ENCODE assay signal across 35 cellular contexts in the genomic region with DNA sequence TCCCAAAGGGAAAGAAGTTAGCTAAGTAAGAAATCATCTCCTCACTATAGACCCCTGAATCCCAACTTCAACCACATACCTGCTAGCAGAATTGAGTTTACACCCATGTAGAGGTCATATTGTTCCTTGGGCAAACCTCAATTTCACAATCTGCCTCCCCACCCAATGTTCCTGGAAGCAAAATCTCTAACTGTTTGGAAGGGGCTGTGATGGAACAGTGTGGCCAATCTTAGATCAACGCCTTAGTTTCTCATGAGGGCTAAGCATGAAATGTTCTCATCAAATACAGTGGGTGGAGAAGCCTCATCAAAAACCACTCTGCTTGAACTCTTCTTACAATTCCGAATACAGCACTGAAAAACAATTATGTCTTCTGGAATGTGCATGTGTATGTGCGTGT.
DNase-seq lines count a peak whose midpoint lies in the region; ATAC-seq and TF ChIP-seq lines count a peak whose summit lies in the region.
"Had no signal": no experiment of that assay in that cellular context is flagged by ENCODE, and none has a peak within 500 bp of the region (broad histone marks: within the 10 kb centered on the region; RNA-seq: fewer than 3 reads in every experiment).

No MANE protein-coding gene starts in this region.

- H3K4me3 ChIP-seq in endodermal cell (ENCODE audit: low read length) (no peak overlapping the region), gastroesophageal sphincter (no peak overlapping the region), SJCRH30 (no peak overlapping the region)
- H3K4me3 ChIP-seq: A549; BLaER1; BLaER1 treated with 17β-estradiol and CSF1 and Interleukin-3, amounts not matched to agents 10 nM and 100 nM had no signal

- ATAC-seq in gastroesophageal sphincter (peak; percentile 55), sciatic nerve (peak; percentile 46), esophagus mucosa (no peak)
- ATAC-seq: A549; CD8-positive, alpha-beta T cell had no signal

- TF ChIP-seq EP300 in gastroesophageal sphincter (IDR thresholded peaks at IDR 0.05): no peak

- H3K27ac ChIP-seq in endodermal cell (ENCODE audit: low read depth, low read length) (no peak overlapping the region), gastroesophageal sphincter (no peak overlapping the region), SJCRH30 (no peak overlapping the region)
- H3K27ac ChIP-seq: 22Rv1; A549; BLaER1; BLaER1 treated with 17β-estradiol and CSF1 and Interleukin-3, amounts not matched to agents 10 nM and 100 nM; C4-2B had no signal

- H3K9me3 ChIP-seq in endodermal cell (ENCODE audit: control insufficient read depth, low read length): no peaks in the 10 kb centered on the region
- H3K9me3 ChIP-seq in gastroesophageal sphincter: peaks cover 0 to 5% (median 0%) of the 10 kb centered on the region in 3 donors
- H3K9me3 ChIP-seq in SJCRH30 (replicated peaks): no peaks in the 10 kb centered on the region
- H3K9me3 ChIP-seq: A549, BE2C, Caco-2 had no signal

- H3K9me3 Mint-ChIP-seq in endodermal cell (peaks cover under 1% of the 10 kb centered on the region), neural crest cell (peaks cover 3% of the 10 kb centered on the region)
- H3K9me3 Mint-ChIP-seq: CD4-positive, alpha-beta T cell had no signal

- peaks cover 6% of the 10 kb centered on the region for H3K4me1 ChIP-seq in endodermal cell (ENCODE audit: control insufficient read depth, insufficient read depth, low read length)
- no peaks in the 10 kb centered on the region for H3K4me1 ChIP-seq in gastroesophageal sphincter
- H3K4me1 ChIP-seq in SJCRH30: no peaks in the 10 kb centered on the region
- H3K4me1 ChIP-seq: A549; BE2C; BLaER1; BLaER1 treated with 17β-estradiol and CSF1 and Interleukin-3, amounts not matched to agents 10 nM and 100 nM; Caco-2 had no signal

- no peak overlapping the region for H3K27ac Mint-ChIP-seq in endodermal cell
- H3K27ac Mint-ChIP-seq in neural crest cell (ENCODE audit: unreplicated experiment): peak overlapping the region; percentile 27
- H3K27ac Mint-ChIP-seq: B cell; CD14-positive monocyte; CD4-positive, alpha-beta memory T cell; CD4-positive, alpha-beta T cell; CD4-positive, CD25-positive, alpha-beta regulatory T cell; CD8-positive, alpha-beta memory T cell; CD8-positive, alpha-beta T cell had no signal

- no peaks in the 10 kb centered on the region for H3K27me3 ChIP-seq in endodermal cell (ENCODE audit: control insufficient read depth, insufficient read depth, low read length, poor library complexity, severe bottlenecking)
- H3K27me3 ChIP-seq in gastroesophageal sphincter: peaks cover 52% of the 10 kb centered on the region
- H3K27me3 ChIP-seq in SJCRH30: no peaks in the 10 kb centered on the region
- H3K27me3 ChIP-seq: BE2C; BLaER1; BLaER1 treated with 17β-estradiol and CSF1 and Interleukin-3, amounts not matched to agents 10 nM and 100 nM had no signal

- TF ChIP-seq CTCF in endodermal cell (conservative IDR thresholded peaks at IDR 0.05): no peak
- TF ChIP-seq CTCF in gastroesophageal sphincter (IDR thresholded peaks at IDR 0.05): no peak
- no peak for TF ChIP-seq CTCF in neural crest cell (conservative IDR thresholded peaks at IDR 0.05)

- no peak overlapping the region for H3K9ac ChIP-seq in endodermal cell (ENCODE audit: extremely low read depth, low read length, poor library complexity, severe bottlenecking)
- H3K9ac ChIP-seq: BLaER1; BLaER1 treated with 17β-estradiol and CSF1 and Interleukin-3, amounts not matched to agents 10 nM and 100 nM had no signal

- H3K4me1 Mint-ChIP-seq in endodermal cell: peaks cover 9% of the 10 kb centered on the region
- H3K4me1 Mint-ChIP-seq in neural crest cell: no peaks in the 10 kb centered on the region
- H3K4me1 Mint-ChIP-seq: B cell; CD14-positive monocyte; CD4-positive, alpha-beta memory T cell; CD4-positive, CD25-positive, alpha-beta regulatory T cell; CD8-positive, alpha-beta memory T cell had no signal

- H3K36me3 Mint-ChIP-seq in endodermal cell (ENCODE audit: low read depth) (no peaks in the 10 kb centered on the region), neural crest cell (ENCODE audit: low read depth) (no peaks in the 10 kb centered on the region)
- H3K36me3 Mint-ChIP-seq: CD14-positive monocyte; CD4-positive, alpha-beta memory T cell; CD4-positive, CD25-positive, alpha-beta regulatory T cell; CD8-positive, alpha-beta memory T cell; CD8-positive, alpha-beta T cell had no signal

- H3K4me3 Mint-ChIP-seq in endodermal cell: no peak overlapping the region
- no peak overlapping the region for H3K4me3 Mint-ChIP-seq in neural crest cell
- H3K4me3 Mint-ChIP-seq: B cell; CD14-positive monocyte; CD4-positive, alpha-beta memory T cell; CD4-positive, alpha-beta T cell; CD4-positive, CD25-positive, alpha-beta regulatory T cell; CD8-positive, alpha-beta memory T cell; CD8-positive, alpha-beta T cell had no signal

- intact Hi-C loops in sciatic nerve (cut with DNase I): no loop called here

- no peak for TF ChIP-seq POLR2A in gastroesophageal sphincter (IDR thresholded peaks at IDR 0.05)

- whole genome bisulfite sequencing in endodermal cell (ENCODE audit: insufficient coverage in 1 of 2, insufficient read length in 1 of 2), 2 experiments: 88 to 91% methylated on average over 1 of the region's 3 CpGs
- 49 to 70% methylated on average over 2 of the region's 3 CpGs for WGBS in gastroesophageal sphincter (ENCODE audit: low coverage in 1 of 2), 2 donors

- H3K36me3 ChIP-seq in endodermal cell (ENCODE audit: control insufficient read depth, insufficient read depth, low read length) (no peaks in the 10 kb centered on the region), gastroesophageal sphincter (no peaks in the 10 kb centered on the region), SJCRH30 (no peaks in the 10 kb centered on the region)
- H3K36me3 ChIP-seq: BE2C; BLaER1; BLaER1 treated with 17β-estradiol and CSF1 and Interleukin-3, amounts not matched to agents 10 nM and 100 nM had no signal

- peak; percentile 11 for DNase-seq in endodermal cell
- no peak for DNase-seq in neural crest cell (ENCODE audit: low read depth, low spot score)
- no peak for DNase-seq in sciatic nerve (ENCODE audit: low spot score)
- DNase-seq in SJCRH30: no peak
- no peak for DNase-seq in germinal center (ENCODE audit: low spot score)
- DNase-seq in RPMI8226: no peak
- DNase-seq: 8988T; ACHN; AML-193; BE2C; C1 segment of cervical spinal cord; Caco-2; Calu3; CD4-positive, alpha-beta memory T cell; CD4-positive, alpha-beta T cell; CD4-positive, CD25-positive, alpha-beta regulatory T cell; CD8-positive, alpha-beta memory T cell; CD8-positive, alpha-beta T cell; COR-L47; DMS 273 treated with DMSO at 0.1 percent for 48 hours; DMS153; DMS53; DMS79; DMS79 treated with DMSO at 0.1 percent for 48 hours; DND-41; EL had no signal

- H3K27me3 Mint-ChIP-seq in endodermal cell (ENCODE audit: insufficient read depth) (no peaks in the 10 kb centered on the region), neural crest cell (ENCODE audit: low read depth) (peaks cover 57% of the 10 kb centered on the region)
- H3K27me3 Mint-ChIP-seq: CD4-positive, alpha-beta T cell; CD4-positive, CD25-positive, alpha-beta regulatory T cell; CD8-positive, alpha-beta memory T cell had no signal
